In the genomic region with DNA sequence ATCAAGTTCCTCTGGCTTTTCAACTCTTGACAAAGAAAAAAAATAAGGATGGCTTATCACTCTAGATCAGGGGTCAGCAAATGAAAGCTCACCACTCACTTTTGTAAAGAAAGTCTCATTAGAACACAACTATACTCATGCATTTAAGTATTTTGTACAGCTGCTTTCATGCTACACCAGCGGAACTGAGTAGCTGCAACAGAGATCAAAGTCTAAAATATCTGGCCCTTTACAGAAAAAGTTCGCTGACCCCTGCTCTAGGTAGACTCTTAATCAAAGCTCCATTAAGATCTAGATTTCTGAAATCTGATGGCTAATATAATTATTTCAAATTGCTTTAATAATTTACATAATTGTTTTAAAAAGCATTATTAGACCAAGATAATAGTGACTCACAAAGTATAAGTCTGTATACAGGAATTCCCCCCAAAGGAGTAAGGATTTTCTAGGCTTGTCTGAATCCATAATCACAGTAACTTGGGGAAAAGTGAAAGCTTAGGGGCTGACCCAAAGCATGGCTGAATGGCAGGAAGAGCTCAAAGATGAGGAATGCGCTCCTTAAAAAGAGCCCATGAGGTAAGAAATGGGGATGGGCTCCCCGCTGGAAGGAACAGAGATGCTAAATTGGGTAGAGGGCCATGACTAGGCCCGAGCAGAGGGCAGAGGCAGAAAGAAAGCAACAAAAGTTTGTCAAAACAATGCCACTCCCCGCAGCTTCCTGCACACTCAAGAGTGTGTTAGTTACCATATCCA, we compare ENCODE assay signal across 1 cellular context.
TF ChIP-seq lines count a peak whose summit lies in the region.

No MANE protein-coding gene starts in this region.

TF ChIP-seq in IMR-90, 13 proteins besides CTCF, POLR2A, EP300 and RAD21 (continued from another document):
- TF ChIP-seq, protein P1, sequence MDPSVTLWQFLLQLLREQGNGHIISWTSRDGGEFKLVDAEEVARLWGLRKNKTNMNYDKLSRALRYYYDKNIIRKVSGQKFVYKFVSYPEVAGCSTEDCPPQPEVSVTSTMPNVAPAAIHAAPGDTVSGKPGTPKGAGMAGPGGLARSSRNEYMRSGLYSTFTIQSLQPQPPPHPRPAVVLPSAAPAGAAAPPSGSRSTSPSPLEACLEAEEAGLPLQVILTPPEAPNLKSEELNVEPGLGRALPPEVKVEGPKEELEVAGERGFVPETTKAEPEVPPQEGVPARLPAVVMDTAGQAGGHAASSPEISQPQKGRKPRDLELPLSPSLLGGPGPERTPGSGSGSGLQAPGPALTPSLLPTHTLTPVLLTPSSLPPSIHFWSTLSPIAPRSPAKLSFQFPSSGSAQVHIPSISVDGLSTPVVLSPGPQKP (IDR thresholded peaks at IDR 0.05; ENCODE audit: borderline replicate concordance, low read depth, low read length) = no peak
- TF ChIP-seq BHLHE40 (IDR thresholded peaks at IDR 0.05; ENCODE audit: low read depth, low read length) = no peak
- TF ChIP-seq MXI1 (IDR thresholded peaks at IDR 0.05; ENCODE audit: borderline replicate concordance, low read depth, low read length) = no peak
